2 cellular contexts compared by ENCODE assay signal in genomic region chr4:152380919-152381318, GRCh38.
TF ChIP-seq lines count a peak whose summit lies in the region.

No MANE protein-coding gene starts in this region.

TF ChIP-seq in liver, 16 proteins besides CTCF, POLR2A, EP300 and RAD21 (continued from another document):
- TF ChIP-seq MAX (IDR thresholded peaks at IDR 0.05) (no peak), SP1 (IDR thresholded peaks at IDR 0.05) (no peak), HNF4G (IDR thresholded peaks at IDR 0.05) (no peak)

TF ChIP-seq in HepG2, 621 proteins besides CTCF, POLR2A, EP300 and RAD21:
- TF ChIP-seq, protein P1, sequence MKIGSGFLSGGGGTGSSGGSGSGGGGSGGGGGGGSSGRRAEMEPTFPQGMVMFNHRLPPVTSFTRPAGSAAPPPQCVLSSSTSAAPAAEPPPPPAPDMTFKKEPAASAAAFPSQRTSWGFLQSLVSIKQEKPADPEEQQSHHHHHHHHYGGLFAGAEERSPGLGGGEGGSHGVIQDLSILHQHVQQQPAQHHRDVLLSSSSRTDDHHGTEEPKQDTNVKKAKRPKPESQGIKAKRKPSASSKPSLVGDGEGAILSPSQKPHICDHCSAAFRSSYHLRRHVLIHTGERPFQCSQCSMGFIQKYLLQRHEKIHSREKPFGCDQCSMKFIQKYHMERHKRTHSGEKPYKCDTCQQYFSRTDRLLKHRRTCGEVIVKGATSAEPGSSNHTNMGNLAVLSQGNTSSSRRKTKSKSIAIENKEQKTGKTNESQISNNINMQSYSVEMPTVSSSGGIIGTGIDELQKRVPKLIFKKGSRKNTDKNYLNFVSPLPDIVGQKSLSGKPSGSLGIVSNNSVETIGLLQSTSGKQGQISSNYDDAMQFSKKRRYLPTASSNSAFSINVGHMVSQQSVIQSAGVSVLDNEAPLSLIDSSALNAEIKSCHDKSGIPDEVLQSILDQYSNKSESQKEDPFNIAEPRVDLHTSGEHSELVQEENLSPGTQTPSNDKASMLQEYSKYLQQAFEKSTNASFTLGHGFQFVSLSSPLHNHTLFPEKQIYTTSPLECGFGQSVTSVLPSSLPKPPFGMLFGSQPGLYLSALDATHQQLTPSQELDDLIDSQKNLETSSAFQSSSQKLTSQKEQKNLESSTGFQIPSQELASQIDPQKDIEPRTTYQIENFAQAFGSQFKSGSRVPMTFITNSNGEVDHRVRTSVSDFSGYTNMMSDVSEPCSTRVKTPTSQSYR (CRISPR knock-in tag; IDR thresholded peaks at IDR 0.05; ENCODE audit: borderline replicate concordance) = no peak
